Comparison of ENCODE assay signal across 8 cellular contexts in the genomic region with DNA sequence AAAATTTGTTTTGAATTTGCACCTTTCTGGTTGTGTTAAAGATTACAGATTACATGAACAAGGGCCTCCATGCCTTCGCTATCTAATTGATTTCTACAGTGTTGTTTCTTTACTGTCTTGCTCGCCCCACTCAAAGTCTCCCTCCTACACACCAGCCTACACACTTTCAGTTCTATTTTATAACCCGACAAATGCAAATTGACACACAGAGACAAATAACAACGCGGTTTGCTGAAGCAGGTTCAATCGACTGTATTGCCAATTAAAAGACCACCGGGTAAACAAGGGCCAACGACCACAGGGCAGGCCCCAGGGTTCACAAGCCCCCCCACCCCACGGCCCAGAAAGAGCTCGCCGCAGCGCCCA. TPM values are rescaled to one million over a fixed set of nuclear protein-coding genes. Genes with fewer than 3 reads are reported as not detected.
DNase-seq lines count a peak whose midpoint lies in the region; ATAC-seq and TF ChIP-seq lines count a peak whose summit lies in the region.

No MANE protein-coding gene starts in this region.

- no peaks in the 10 kb centered on the region for H3K9me2 ChIP-seq in GM23248 (ENCODE audit: insufficient read depth)

- H4K20me1 ChIP-seq in GM23248 (ENCODE audit: insufficient read depth), result no peaks in the 10 kb centered on the region

- peak overlapping the region; percentile 92 for H3K4me3 Mint-ChIP-seq in stimulated activated effector memory CD8-positive, alpha-beta T cell treated with anti-CD3 and anti-CD28 coated beads, Interleukin-12 subunit alpha, Interleukin-12 subunit beta, amount 100 ng/mL, for 72 hours

- H3F3A ChIP-seq in GM23248 (ENCODE audit: insufficient read depth), result peaks cover 45% of the 10 kb centered on the region

- peak overlapping the region; percentile 96 for H3K4me2 ChIP-seq in GM23248 (ENCODE audit: unreplicated experiment)

- peak overlapping the region; percentile 46; the same call in 1 of the 2 replicates for H2AFZ ChIP-seq in GM23248

- no peaks in the 10 kb centered on the region for H3K27me3 ChIP-seq in GM23248 (replicated peaks; ENCODE audit: insufficient read depth)

- peaks cover 50% of the 10 kb centered on the region for H3K4me1 ChIP-seq in GM23248 (ENCODE audit: insufficient read depth)

- 1 to 2% methylated on average over 9 to 12 of the region's 12 CpGs for WGBS in GM23248 (ENCODE audit: low coverage in 1 of 2, low lambda C conversion rate in 2 of 2, missing lambda C conversion rate in 2 of 2), 2 experiments

- H3K36me3 Mint-ChIP-seq in stimulated activated effector memory CD8-positive, alpha-beta T cell treated with anti-CD3 and anti-CD28 coated beads, Interleukin-12 subunit alpha, Interleukin-12 subunit beta, amount 100 ng/mL, for 72 hours, result peaks cover 55% of the 10 kb centered on the region

- peak overlapping the region; percentile 85 for H3K27ac ChIP-seq in GM23248

- in situ Hi-C loops in GM23248 (cut with MboI), result no loop called here

- H3K4me1 Mint-ChIP-seq in stimulated activated effector memory CD8-positive, alpha-beta T cell treated with anti-CD3 and anti-CD28 coated beads, Interleukin-12 subunit alpha, Interleukin-12 subunit beta, amount 100 ng/mL, for 72 hours, result peaks cover 47% of the 10 kb centered on the region

- no peaks in the 10 kb centered on the region for H3K9me3 ChIP-seq in GM23248 (ENCODE audit: low read depth)

- peak overlapping the region; percentile 96 for H3K9ac ChIP-seq in GM23248

- H3K79me2 ChIP-seq in GM23248 (ENCODE audit: insufficient read depth), result peaks cover 88% of the 10 kb centered on the region

- ATAC-seq in stimulated activated effector memory CD8-positive, alpha-beta T cell treated with anti-CD3 and anti-CD28 coated beads, Interleukin-12 subunit alpha, Interleukin-12 subunit beta, amount 100 ng/mL, for 72 hours, result no peak
- no peak for ATAC-seq in HG03196 (IDR thresholded peaks at IDR 0.05; ENCODE audit: unreplicated experiment)
- ATAC-seq in GM18511 (IDR thresholded peaks at IDR 0.05; ENCODE audit: unreplicated experiment), result no peak

- H3K4me3 ChIP-seq in AG10803 (ENCODE audit: low read length), result peak overlapping the region; percentile 90
- H3K4me3 ChIP-seq in GM23248, result peak overlapping the region; percentile 95
- peak overlapping the region; percentile 85 for H3K4me3 ChIP-seq in WI38 (ENCODE audit: low read depth, low read length)

- peak overlapping the region; percentile 89 for H3K27ac Mint-ChIP-seq in stimulated activated effector memory CD8-positive, alpha-beta T cell treated with anti-CD3 and anti-CD28 coated beads, Interleukin-12 subunit alpha, Interleukin-12 subunit beta, amount 100 ng/mL, for 72 hours

- no peaks in the 10 kb centered on the region for H3K9me3 Mint-ChIP-seq in stimulated activated effector memory CD8-positive, alpha-beta T cell treated with anti-CD3 and anti-CD28 coated beads, Interleukin-12 subunit alpha, Interleukin-12 subunit beta, amount 100 ng/mL, for 72 hours

- no peak for DNase-seq in AG10803 (ENCODE audit: low read depth)
- DNase-seq in GM23248, result no peak
- DNase-seq in hepatic stellate cell (ENCODE audit: low spot score), result peak; percentile 13
- no peak for DNase-seq in stimulated activated effector memory CD8-positive, alpha-beta T cell treated with anti-CD3 and anti-CD28 coated beads, Interleukin-12 subunit alpha, Interleukin-12 subunit beta, amount 100 ng/mL, for 72 hours (ENCODE audit: low spot score in 2 of 2)
- no peak for DNase-seq in anterior cingulate cortex (lab: John Stamatoyannopoulos, UW)

- TF ChIP-seq CTCF in AG10803 (conservative IDR thresholded peaks at IDR 0.05; ENCODE audit: low read length) (no peak), WI38 (IDR thresholded peaks at IDR 0.05; ENCODE audit: low read depth, low read length) (no peak)

- H3K36me3 ChIP-seq in GM23248 (ENCODE audit: low read depth), result no peaks in the 10 kb centered on the region

RNA-seq across cellular contexts. Expression of a gene that starts 0.9 kb away (rescaled TPM):
- 120 and 129 TPM in 2 replicates for total RNA-seq in GM23248 (2014; rRNA removed; shearing (Covaris generic))
- polyA plus RNA-seq in GM23248 (2016; fragmentation: Nextera tagmentation; extraction: Ambion mirVana), result 93.3 and 94.2 TPM in 2 replicates

RNA-seq across cellular contexts. Expression of a gene that starts 58.0 kb away (rescaled TPM):
- 43.6 and 46.8 TPM in 2 replicates for total RNA-seq in GM23248 (2014; rRNA removed; shearing (Covaris generic))
- polyA plus RNA-seq in GM23248 (2016; fragmentation: Nextera tagmentation; extraction: Ambion mirVana), result 33.4 and 34.0 TPM in 2 replicates

RNA-seq across cellular contexts. Expression of a gene that starts 58.3 kb away (rescaled TPM):
- total RNA-seq in GM23248 (2014; rRNA removed; shearing (Covaris generic)), result 110 and 126 TPM in 2 replicates
- polyA plus RNA-seq in GM23248 (2016; fragmentation: Nextera tagmentation; extraction: Ambion mirVana), result 69.3 and 71.1 TPM in 2 replicates
